Comparison of ENCODE assay signal across 8 cellular contexts in the genomic region with DNA sequence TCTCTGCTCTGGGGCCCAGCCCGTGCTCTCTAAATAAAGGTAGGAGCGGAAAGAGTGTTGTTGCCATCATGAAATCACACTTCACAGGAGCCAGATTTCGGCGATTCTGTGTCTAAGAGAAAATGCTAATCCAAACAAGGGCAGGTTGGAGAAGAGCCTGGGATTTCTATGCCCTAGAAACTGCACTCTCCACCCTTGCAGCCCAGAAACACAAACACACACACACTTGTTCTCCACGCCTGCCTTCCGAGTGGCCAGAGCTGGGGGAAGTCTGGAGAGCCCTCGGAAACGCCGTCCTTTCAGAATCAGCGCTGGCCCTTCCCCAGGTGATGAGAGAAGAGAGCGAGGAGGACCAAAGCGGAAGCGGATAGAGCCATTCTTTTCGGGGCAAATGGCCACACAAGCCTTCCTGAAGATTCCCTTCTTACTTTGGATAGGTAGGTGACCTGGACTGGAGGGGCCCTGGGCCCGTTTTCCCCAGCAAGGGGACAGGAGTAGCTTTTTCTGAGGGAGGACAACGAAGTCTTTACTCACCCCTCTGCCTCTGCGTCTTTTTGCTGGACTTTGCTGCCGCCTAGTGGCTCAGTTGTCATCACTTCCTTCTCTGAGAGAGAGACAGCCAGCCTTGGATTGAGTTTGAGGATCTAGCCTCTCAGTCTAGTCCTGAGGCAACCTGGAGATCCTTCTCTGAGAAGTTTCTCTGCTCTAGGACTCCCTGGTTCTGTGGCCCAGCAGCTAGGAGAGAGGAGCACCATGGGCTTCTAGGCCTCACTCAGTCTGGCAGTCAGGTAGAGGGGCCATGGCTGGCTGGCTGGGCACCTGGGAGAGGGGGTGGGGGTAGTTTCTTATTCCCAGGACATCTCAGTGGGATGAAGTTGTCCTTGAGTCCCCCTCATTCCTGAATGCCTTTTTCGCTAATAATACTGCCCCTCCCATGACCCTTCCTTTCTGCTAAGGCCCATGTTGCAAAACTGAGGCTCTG. TPM values are rescaled to one million over a fixed set of nuclear protein-coding genes. Genes with fewer than 3 reads are reported as not detected.
DNase-seq lines count a peak whose midpoint lies in the region; ATAC-seq and TF ChIP-seq lines count a peak whose summit lies in the region.

No MANE protein-coding gene starts in this region.

- H2AFZ ChIP-seq in neural cell (ENCODE audit: low read depth, low read length) = no peak overlapping the region

- DNase-seq in AG10803 (ENCODE audit: low read depth) = peak; percentile 74
- peak; percentile 80 to 85 for DNase-seq in Kasumi-1 (lab: John Stamatoyannopoulos, UW)
- peak; percentile 81 for DNase-seq in RWPE2 (ENCODE audit: low spot score)
- peak; percentile 67 for DNase-seq in activated T-helper 9 cell treated with anti-CD3 and anti-CD28 coated beads, Interleukin-2, amount 50 U/mL, for 16 hours (ENCODE audit: low read depth)
- peak; percentile 81 for DNase-seq in fibroblast of villous mesenchyme (ENCODE audit: low read depth)
- DNase-seq in stimulated activated naive CD8-positive, alpha-beta T cell treated with anti-CD3 and anti-CD28 coated beads, Interleukin-15, Interleukin-2, amounts not matched to agents 100 U/mL and 50 U/mL, for 24 hours = peak; percentile 85

- TF ChIP-seq EP300 in neural cell (conservative IDR thresholded peaks at IDR 0.05; ENCODE audit: poor library complexity, severe bottlenecking) = no peak

- peak overlapping the region; percentile 3 for H3K9ac ChIP-seq in neural cell (ENCODE audit: low read length)

- H3K4me3 ChIP-seq in AG10803 (ENCODE audit: low read length) = peak overlapping the region; percentile 64
- peak overlapping the region; percentile 10 for H3K4me3 ChIP-seq in RWPE2 (ENCODE audit: severe bottlenecking)
- peak overlapping the region; percentile 59 for H3K4me3 ChIP-seq in fibroblast of villous mesenchyme (ENCODE audit: low read depth, low read length)
- H3K4me3 ChIP-seq in neural cell (ENCODE audit: low read length) = no peak overlapping the region

- no peaks in the 10 kb centered on the region for H3K79me2 ChIP-seq in neural cell (replicated peaks; ENCODE audit: insufficient read depth, low read length)

- TF ChIP-seq CTCF in AG10803 (conservative IDR thresholded peaks at IDR 0.05; ENCODE audit: low read length) (peak; percentile 95), RWPE2 (IDR thresholded peaks at IDR 0.05; ENCODE audit: poor library complexity, severe bottlenecking) (peak; percentile 99), fibroblast of villous mesenchyme (IDR thresholded peaks at IDR 0.05; ENCODE audit: insufficient read depth, low read depth, low read length) (peak; percentile 98), neural cell (IDR thresholded peaks at IDR 0.05; ENCODE audit: poor library complexity, severe bottlenecking) (peak; percentile 91)

- no peaks in the 10 kb centered on the region for H3K9me2 ChIP-seq in neural cell (ENCODE audit: insufficient read depth, low read length)

- peaks cover 21% of the 10 kb centered on the region for H3K4me1 ChIP-seq in RWPE2 (ENCODE audit: insufficient read depth, poor library complexity, severe bottlenecking)

- H4K20me1 ChIP-seq in neural cell (ENCODE audit: insufficient read depth) = no peaks in the 10 kb centered on the region

- H3K9me3 ChIP-seq in RWPE2 (ENCODE audit: severe bottlenecking) (no peaks in the 10 kb centered on the region), neural cell (ENCODE audit: low read length) (no peaks in the 10 kb centered on the region)

- peak overlapping the region; percentile 84 for H3K27ac ChIP-seq in RWPE2 (ENCODE audit: poor library complexity, severe bottlenecking)
- no peak overlapping the region for H3K27ac ChIP-seq in neural cell (ENCODE audit: low read length)

- ATAC-seq in GM19351 (IDR thresholded peaks at IDR 0.05; ENCODE audit: unreplicated experiment) = peak; percentile 67
- ATAC-seq in RWPE2 (ENCODE audit: low read depth) = peak; percentile 85
- ATAC-seq in stimulated activated naive CD8-positive, alpha-beta T cell treated with anti-CD3 and anti-CD28 coated beads, Interleukin-15, Interleukin-2, amounts not matched to agents 100 U/mL and 50 U/mL, for 24 hours = peak; percentile 83

- peak; percentile 94 for TF ChIP-seq RAD21 in neural cell (conservative IDR thresholded peaks at IDR 0.05)

- H3F3A ChIP-seq in neural cell (ENCODE audit: insufficient read depth, low read length, poor library complexity, severe bottlenecking) = no peaks in the 10 kb centered on the region

- no peak overlapping the region for H3K4me2 ChIP-seq in neural cell (ENCODE audit: low read length)

- H3K27me3 ChIP-seq in RWPE2 (ENCODE audit: insufficient read depth, poor library complexity, severe bottlenecking) (no peaks in the 10 kb centered on the region), neural cell (ENCODE audit: insufficient read depth, low read depth, low read length) (no peaks in the 10 kb centered on the region)

- H3K36me3 ChIP-seq in RWPE2 (ENCODE audit: low read depth) (no peaks in the 10 kb centered on the region), neural cell (ENCODE audit: insufficient read depth, low read length) (no peaks in the 10 kb centered on the region)

TF ChIP-seq in neural cell, 6 proteins besides CTCF, POLR2A, EP300 and RAD21:
- TF ChIP-seq POLR2AphosphoS5 (IDR thresholded peaks at IDR 0.05) (no peak), TAF1 (IDR thresholded peaks at IDR 0.05; ENCODE audit: low read depth) (no peak), MXI1 (conservative IDR thresholded peaks at IDR 0.05; ENCODE audit: poor library complexity, severe bottlenecking) (no peak), SMC3 (conservative IDR thresholded peaks at IDR 0.05; ENCODE audit: poor library complexity) (peak; percentile 87), EZH2 (IDR thresholded peaks at IDR 0.05; ENCODE audit: borderline replicate concordance, insufficient read depth, low read length, poor library complexity, severe bottlenecking) (no peak)
- TF ChIP-seq, protein P1, sequence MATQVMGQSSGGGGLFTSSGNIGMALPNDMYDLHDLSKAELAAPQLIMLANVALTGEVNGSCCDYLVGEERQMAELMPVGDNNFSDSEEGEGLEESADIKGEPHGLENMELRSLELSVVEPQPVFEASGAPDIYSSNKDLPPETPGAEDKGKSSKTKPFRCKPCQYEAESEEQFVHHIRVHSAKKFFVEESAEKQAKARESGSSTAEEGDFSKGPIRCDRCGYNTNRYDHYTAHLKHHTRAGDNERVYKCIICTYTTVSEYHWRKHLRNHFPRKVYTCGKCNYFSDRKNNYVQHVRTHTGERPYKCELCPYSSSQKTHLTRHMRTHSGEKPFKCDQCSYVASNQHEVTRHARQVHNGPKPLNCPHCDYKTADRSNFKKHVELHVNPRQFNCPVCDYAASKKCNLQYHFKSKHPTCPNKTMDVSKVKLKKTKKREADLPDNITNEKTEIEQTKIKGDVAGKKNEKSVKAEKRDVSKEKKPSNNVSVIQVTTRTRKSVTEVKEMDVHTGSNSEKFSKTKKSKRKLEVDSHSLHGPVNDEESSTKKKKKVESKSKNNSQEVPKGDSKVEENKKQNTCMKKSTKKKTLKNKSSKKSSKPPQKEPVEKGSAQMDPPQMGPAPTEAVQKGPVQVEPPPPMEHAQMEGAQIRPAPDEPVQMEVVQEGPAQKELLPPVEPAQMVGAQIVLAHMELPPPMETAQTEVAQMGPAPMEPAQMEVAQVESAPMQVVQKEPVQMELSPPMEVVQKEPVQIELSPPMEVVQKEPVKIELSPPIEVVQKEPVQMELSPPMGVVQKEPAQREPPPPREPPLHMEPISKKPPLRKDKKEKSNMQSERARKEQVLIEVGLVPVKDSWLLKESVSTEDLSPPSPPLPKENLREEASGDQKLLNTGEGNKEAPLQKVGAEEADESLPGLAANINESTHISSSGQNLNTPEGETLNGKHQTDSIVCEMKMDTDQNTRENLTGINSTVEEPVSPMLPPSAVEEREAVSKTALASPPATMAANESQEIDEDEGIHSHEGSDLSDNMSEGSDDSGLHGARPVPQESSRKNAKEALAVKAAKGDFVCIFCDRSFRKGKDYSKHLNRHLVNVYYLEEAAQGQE (IDR thresholded peaks at IDR 0.05; ENCODE audit: borderline replicate concordance) = no peak

RNA-seq across cellular contexts. Expression of a gene that starts 37.7 kb away (rescaled TPM):
- total RNA-seq in fibroblast of villous mesenchyme = 1.3 and 2.6 TPM in 2 replicates
- 3.2 and 7.4 TPM in 2 replicates for polyA plus RNA-seq in neural cell
- polyA minus RNA-seq in neural cell = 9.3 and 10.8 TPM in 2 replicates

RNA-seq across cellular contexts. Expression of a gene that starts 38.0 kb away (rescaled TPM):
- total RNA-seq in fibroblast of villous mesenchyme = 47.4 and 51.8 TPM in 2 replicates
- 20.7 and 22.7 TPM in 2 replicates for polyA plus RNA-seq in neural cell
- polyA minus RNA-seq in neural cell = 117 and 151 TPM in 2 replicates

RNA-seq across cellular contexts. Expression of a gene that starts 41.7 kb away (rescaled TPM):
- under 0.01 and 0.43 TPM in 2 replicates for total RNA-seq in fibroblast of villous mesenchyme
- polyA plus RNA-seq in neural cell = 1.9 and 3.2 TPM in 2 replicates
- polyA minus RNA-seq in neural cell = 2.1 and 2.9 TPM in 2 replicates
